In genomic region chr3:66593978-66594377, GRCh38 we compare ENCODE assay signal across 16 cellular contexts.
DNase-seq lines count a peak whose midpoint lies in the region; ATAC-seq, FAIRE-seq and TF ChIP-seq lines count a peak whose summit lies in the region.
"Had no signal": no experiment of that assay in that cellular context is flagged by ENCODE, and none has a peak within 500 bp of the region (broad histone marks: within the 10 kb centered on the region; RNA-seq: fewer than 3 reads in every experiment).

No MANE protein-coding gene starts in this region.

- H3K4me1 ChIP-seq in keratinocyte (ENCODE audit: control insufficient read depth, extremely low read depth, insufficient read depth, low read length) = peaks cover 5% of the 10 kb centered on the region
- no peaks in the 10 kb centered on the region for H3K4me1 ChIP-seq in effector memory CD4-positive, alpha-beta T cell (ENCODE audit: control insufficient read depth, insufficient read depth, low read length, poor library complexity, severe bottlenecking)

- DNase-seq in AG08396 (ENCODE audit: low spot score) (peak; percentile 35), HTR-8/SVneo (ENCODE audit: insufficient read length, low spot score) (peak; percentile 65), keratinocyte (ENCODE audit: low read depth, low spot score) (peak; percentile 21), anterior cingulate cortex (lab: John Stamatoyannopoulos, UW) (no peak)
- no peak for DNase-seq in stimulated activated CD8-positive, alpha-beta memory T cell treated with anti-CD3 and anti-CD28 coated beads, Interleukin-4, amount 100 ng/mL, for 48 hours
- no peak for DNase-seq in effector memory CD4-positive, alpha-beta T cell
- DNase-seq: activated CD4-positive, alpha-beta T cell treated with anti-CD3 and anti-CD28 coated beads, Interleukin-2, amount 10 ng/mL, durations not matched to agents 7 days and 5 days; activated gamma-delta T cell; H9; Kasumi-1; NCI-H446 treated with DMSO at 0.1 percent for 48 hours had no signal

- peaks cover 81% of the 10 kb centered on the region for H3K4me1 Mint-ChIP-seq in brain
- H3K4me1 Mint-ChIP-seq: activated CD4-positive, alpha-beta T cell treated with anti-CD3 and anti-CD28 coated beads, Interleukin-2, amount 10 ng/mL, durations not matched to agents 7 days and 5 days; stimulated activated memory B cell treated with anti-CD40 and anti-IgM and Interleukin-4, amounts not matched to agents 10 μg/mL and 1 μg/mL and 100 μg/mL, for 72 hours had no signal

- ATAC-seq in HG03442 (IDR thresholded peaks at IDR 0.05; ENCODE audit: unreplicated experiment) = no peak
- ATAC-seq: stimulated activated memory B cell treated with anti-CD40 and anti-IgM and Interleukin-4, amounts not matched to agents 10 μg/mL and 1 μg/mL and 100 μg/mL, for 72 hours had no signal

- H3K27me3 ChIP-seq in keratinocyte (ENCODE audit: control insufficient read depth, extremely low read depth, insufficient read depth, low read length) = no peaks in the 10 kb centered on the region
- no peaks in the 10 kb centered on the region for H3K27me3 ChIP-seq in effector memory CD4-positive, alpha-beta T cell (replicated peaks; ENCODE audit: control insufficient read depth, insufficient read depth, low read length, poor library complexity, severe bottlenecking)

- no peaks in the 10 kb centered on the region for H3K27me3 Mint-ChIP-seq in brain

- no peaks in the 10 kb centered on the region for H3K9me1 ChIP-seq in keratinocyte (ENCODE audit: control insufficient read depth, extremely low read depth, insufficient read depth, low read length)

- H3K36me3 Mint-ChIP-seq in brain = no peaks in the 10 kb centered on the region
- H3K36me3 Mint-ChIP-seq: stimulated activated memory B cell treated with anti-CD40 and anti-IgM and Interleukin-4, amounts not matched to agents 10 μg/mL and 1 μg/mL and 100 μg/mL, for 72 hours had no signal

- no peaks in the 10 kb centered on the region for H3K36me3 ChIP-seq in keratinocyte (ENCODE audit: control insufficient read depth in 2 of 2, extremely low read depth in 1 of 2, insufficient read depth in 2 of 2, low read length in 2 of 2)
- H3K36me3 ChIP-seq in effector memory CD4-positive, alpha-beta T cell (ENCODE audit: control insufficient read depth, insufficient read depth, low read length) = no peaks in the 10 kb centered on the region
- H3K36me3 ChIP-seq: BLaER1 treated with 17β-estradiol and CSF1 and Interleukin-3, amounts not matched to agents 10 nM and 100 nM had no signal

- no peaks in the 10 kb centered on the region for H3K9me3 ChIP-seq in keratinocyte (ENCODE audit: control insufficient read depth, low read depth, low read length)
- no peaks in the 10 kb centered on the region for H3K9me3 ChIP-seq in effector memory CD4-positive, alpha-beta T cell (ENCODE audit: control insufficient read depth, low read length)
- H3K9me3 ChIP-seq: BLaER1 treated with 17β-estradiol and CSF1 and Interleukin-3, amounts not matched to agents 10 nM and 100 nM had no signal

- H4K20me1 ChIP-seq in keratinocyte (ENCODE audit: control insufficient read depth, extremely low read depth, insufficient read depth, low read length) = no peaks in the 10 kb centered on the region
- H4K20me1 ChIP-seq: BLaER1 treated with 17β-estradiol and CSF1 and Interleukin-3, amounts not matched to agents 10 nM and 100 nM had no signal

- H3K4me3 Mint-ChIP-seq in brain = no peak overlapping the region
- H3K4me3 Mint-ChIP-seq: activated CD4-positive, alpha-beta T cell treated with anti-CD3 and anti-CD28 coated beads, Interleukin-2, amount 10 ng/mL, durations not matched to agents 7 days and 5 days; H9; stimulated activated memory B cell treated with anti-CD40 and anti-IgM and Interleukin-4, amounts not matched to agents 10 μg/mL and 1 μg/mL and 100 μg/mL, for 72 hours had no signal

- peaks cover 0 to 5% (median 0%) of the 10 kb centered on the region in 5 experiments for H3K9me3 Mint-ChIP-seq in brain
- H3K9me3 Mint-ChIP-seq: activated CD4-positive, alpha-beta T cell treated with anti-CD3 and anti-CD28 coated beads, Interleukin-2, amount 10 ng/mL, durations not matched to agents 7 days and 5 days; H9; stimulated activated memory B cell treated with anti-CD40 and anti-IgM and Interleukin-4, amounts not matched to agents 10 μg/mL and 1 μg/mL and 100 μg/mL, for 72 hours had no signal

- dilution Hi-C loops in keratinocyte (cut with MboI; ENCODE audit: extremely low pct_ligation_motif_present, low sequenced_read_pairs) = no loop called here

- no peak overlapping the region for H3K4me3 ChIP-seq in keratinocyte (ENCODE audit: control insufficient read depth in 2 of 3, extremely low read depth in 1 of 3, insufficient read depth in 2 of 3, low read depth in 1 of 3, low read length in 3 of 3)
- no peak overlapping the region for H3K4me3 ChIP-seq in effector memory CD4-positive, alpha-beta T cell (ENCODE audit: insufficient read depth, low read depth, low read length, poor library complexity, severe bottlenecking)
- H3K4me3 ChIP-seq: BLaER1 treated with 17β-estradiol and CSF1 and Interleukin-3, amounts not matched to agents 10 nM and 100 nM; coronary artery had no signal

- H3K79me2 ChIP-seq in keratinocyte (ENCODE audit: control insufficient read depth, insufficient read depth, low read length) = no peaks in the 10 kb centered on the region

- TF ChIP-seq CTCF in brain (conservative IDR thresholded peaks at IDR 0.05) (no peak), keratinocyte (optimal IDR thresholded peaks at IDR 0.05 in 1 of 3, IDR thresholded peaks at IDR 0.05 in 1 of 3, conservative IDR thresholded peaks at IDR 0.05 in 1 of 3; ENCODE audit: extremely low read depth in 1 of 3, insufficient read depth in 2 of 3, low read length in 3 of 3) (no peak)

- peak overlapping the region; percentile 3 for H3K4me2 ChIP-seq in keratinocyte (ENCODE audit: control insufficient read depth, extremely low read depth, insufficient read depth, low read depth, low read length)
- H3K4me2 ChIP-seq: BLaER1 treated with 17β-estradiol and CSF1 and Interleukin-3, amounts not matched to agents 10 nM and 100 nM had no signal

- no peak overlapping the region for H2AFZ ChIP-seq in keratinocyte (ENCODE audit: control insufficient read depth, low read length)

- peak overlapping the region in 4 of 5 experiments; percentile 0 to 85 (median 39) for H3K27ac Mint-ChIP-seq in brain
- H3K27ac Mint-ChIP-seq: activated CD4-positive, alpha-beta T cell treated with anti-CD3 and anti-CD28 coated beads, Interleukin-2, amount 10 ng/mL, durations not matched to agents 7 days and 5 days; stimulated activated memory B cell treated with anti-CD40 and anti-IgM and Interleukin-4, amounts not matched to agents 10 μg/mL and 1 μg/mL and 100 μg/mL, for 72 hours had no signal

- H3K27ac ChIP-seq in keratinocyte (ENCODE audit: control insufficient read depth, insufficient read depth, low read length) = no peak overlapping the region
- H3K27ac ChIP-seq in effector memory CD4-positive, alpha-beta T cell (ENCODE audit: insufficient read depth, low read length, poor library complexity, severe bottlenecking) = no peak overlapping the region
- H3K27ac ChIP-seq: BLaER1 treated with 17β-estradiol and CSF1 and Interleukin-3, amounts not matched to agents 10 nM and 100 nM had no signal

- FAIRE-seq in HTR-8/SVneo (lab: Jason Lieb, UNC) = peak; percentile 52
- no peak for FAIRE-seq in keratinocyte (lab: Jason Lieb, UNC)

- no peak overlapping the region for H3K9ac ChIP-seq in keratinocyte (ENCODE audit: control insufficient read depth, extremely low read depth, insufficient read depth, low read length)
- H3K9ac ChIP-seq: BLaER1 treated with 17β-estradiol and CSF1 and Interleukin-3, amounts not matched to agents 10 nM and 100 nM had no signal

Comparison
In these comparisons a context has a peak if more than half of its experiments do, and no peak if none do; other contexts are left out.
1. DNase-seq: peak in AG08396 (single experiment), HTR-8/SVneo (single experiment) and keratinocyte (single experiment); none in stimulated activated CD8-positive, alpha-beta memory T cell treated with anti-CD3 and anti-CD28 coated beads, Interleukin-4, amount 100 ng/mL, for 48 hours (single experiment), effector memory CD4-positive, alpha-beta T cell (0 of 3) and anterior cingulate cortex (0 of 58).